In the genomic region with DNA sequence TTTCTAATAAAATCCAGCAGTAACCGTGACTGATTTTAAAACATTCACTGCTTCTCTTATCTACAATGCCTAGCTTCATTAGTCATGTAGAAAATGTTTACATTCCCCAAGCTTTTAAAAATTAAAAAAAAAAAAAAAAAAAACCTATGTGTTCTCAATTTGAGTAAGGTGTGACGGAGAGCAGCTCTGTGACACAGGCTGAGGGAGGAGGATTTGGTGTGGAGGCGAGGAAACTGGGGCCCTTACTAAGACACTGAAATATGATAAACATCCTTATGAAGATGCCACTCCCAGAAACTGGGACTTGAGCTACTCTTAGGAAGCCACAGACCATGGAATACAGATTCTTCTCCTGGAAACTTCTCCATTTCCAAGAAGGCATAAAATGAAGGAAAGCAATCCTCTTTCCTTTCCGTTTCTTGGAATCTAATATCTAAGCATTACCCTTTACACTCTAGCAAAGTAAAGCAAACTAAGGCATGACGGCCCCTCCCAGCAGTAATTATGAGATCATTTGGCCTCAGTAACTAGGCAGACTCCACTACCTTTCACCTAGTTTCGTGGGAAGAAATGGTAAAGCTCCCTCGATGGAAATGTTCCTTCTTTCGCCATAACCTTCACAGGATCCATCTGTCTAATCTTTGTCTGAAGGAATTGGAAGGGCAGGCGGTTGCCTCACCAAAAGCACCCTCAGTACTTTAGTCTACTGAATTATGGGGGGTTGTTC, we compare ENCODE assay signal across 9 cellular contexts. TPM values are rescaled to one million over a fixed set of nuclear protein-coding genes. Genes with fewer than 3 reads are reported as not detected.
DNase-seq lines count a peak whose midpoint lies in the region; ATAC-seq lines count a peak whose summit lies in the region.
"Had no signal": no experiment of that assay in that cellular context is flagged by ENCODE, and none has a peak within 500 bp of the region (broad histone marks: within the 10 kb centered on the region; RNA-seq: fewer than 3 reads in every experiment).

No MANE protein-coding gene starts in this region.

- POLR2A ChIA-PET in activated CD4-positive, alpha-beta memory T cell treated with anti-CD3 and anti-CD28 coated beads for 36 hours (lab: Charles Lee) = interaction anchor here (0.9 to 3.3 kb wide), 2 partner anchors 9 to 23 kb away, joined by 6 to 27 read pairs; a partner anchor contains a TSS

- no peak overlapping the region for H3K4me2 ChIP-seq in Karpas-422 (ENCODE audit: low read depth, low read length, poor library complexity, severe bottlenecking)

- no peaks in the 10 kb centered on the region for H3K27me3 ChIP-seq in Karpas-422 (ENCODE audit: low read length)

- no peaks in the 10 kb centered on the region for H4K20me1 ChIP-seq in Karpas-422 (ENCODE audit: insufficient read depth, low read depth, low read length)

- H3K4me3 ChIP-seq in Karpas-422 (ENCODE audit: low read length) = no peak overlapping the region

- peak; percentile 76 for DNase-seq in GM04503 (ENCODE audit: low read depth)
- peak; percentile 83 for DNase-seq in activated CD4-positive, alpha-beta memory T cell treated with anti-CD3 and anti-CD28 coated beads for 36 hours
- peak; percentile 29 to 57 for DNase-seq in left colon
- no peak for DNase-seq in GOT3 (lab: John Stamatoyannopoulos, UW)
- DNase-seq in Karpas-422 = no peak
- DNase-seq in ureter (ENCODE audit: low spot score) = no peak
- DNase-seq in head of caudate nucleus = no peak

- peaks cover 23% of the 10 kb centered on the region for H3K4me1 ChIP-seq in Karpas-422 (ENCODE audit: low read length)

- H3K9me2 ChIP-seq in Karpas-422 (replicated peaks; ENCODE audit: insufficient read depth, low read length) = no peaks in the 10 kb centered on the region

- no peak overlapping the region for H3K9ac ChIP-seq in Karpas-422 (ENCODE audit: low read length)

- H3K36me3 ChIP-seq in Karpas-422 (ENCODE audit: insufficient read depth, low read length) = no peaks in the 10 kb centered on the region

- no peak overlapping the region for H3K27ac ChIP-seq in Karpas-422 (ENCODE audit: low read length)

- intact Hi-C loops in activated CD4-positive, alpha-beta memory T cell treated with anti-CD3 and anti-CD28 coated beads for 36 hours (cut with micrococcal nuclease) = loop anchor here (1.0 to 10.0 kb wide), 7 partner anchors 8 to 1862 kb away; no protein-coding TSS in a partner anchor
- intact Hi-C loops in left colon (cut with DNase I, micrococcal nuclease) = no loop called here
- intact Hi-C loops in head of caudate nucleus (cut with DNase I) = no loop called here

- H3K79me2 ChIP-seq in Karpas-422 (ENCODE audit: low read length) = no peaks in the 10 kb centered on the region; the same call in 1 of the 2 replicates

- peaks cover 79% of the 10 kb centered on the region for H3K4me1 Mint-ChIP-seq in activated CD4-positive, alpha-beta memory T cell treated with anti-CD3 and anti-CD28 coated beads for 36 hours (ENCODE audit: low read depth)

- H2AFZ ChIP-seq in Karpas-422 (ENCODE audit: low read length) = no peak overlapping the region

- H3K9me3 Mint-ChIP-seq in activated CD4-positive, alpha-beta memory T cell treated with anti-CD3 and anti-CD28 coated beads for 36 hours = no peaks in the 10 kb centered on the region
- H3K9me3 Mint-ChIP-seq: dendritic cell treated with granulocyte-macrophage colony-stimulating factor and Interleukin-4, amounts not matched to agents 40 ng/mL and 50 ng/mL, for 4 days had no signal

- ATAC-seq in HG02798 (IDR thresholded peaks at IDR 0.05; ENCODE audit: poor library complexity, unreplicated experiment) = peak; percentile 37
- peak; percentile 92 for ATAC-seq in left colon

- H3K27ac Mint-ChIP-seq in activated CD4-positive, alpha-beta memory T cell treated with anti-CD3 and anti-CD28 coated beads for 36 hours = peak overlapping the region; percentile 88
- H3K27ac Mint-ChIP-seq: dendritic cell treated with granulocyte-macrophage colony-stimulating factor and Interleukin-4, amounts not matched to agents 40 ng/mL and 50 ng/mL, for 4 days had no signal

- no peaks in the 10 kb centered on the region for H3K9me3 ChIP-seq in Karpas-422 (ENCODE audit: low read length)

- H3K4me3 Mint-ChIP-seq in activated CD4-positive, alpha-beta memory T cell treated with anti-CD3 and anti-CD28 coated beads for 36 hours = no peak overlapping the region
- H3K4me3 Mint-ChIP-seq: dendritic cell treated with granulocyte-macrophage colony-stimulating factor and Interleukin-4, amounts not matched to agents 40 ng/mL and 50 ng/mL, for 4 days had no signal

- CTCF ChIA-PET in activated CD4-positive, alpha-beta memory T cell treated with anti-CD3 and anti-CD28 coated beads for 36 hours (lab: Charles Lee) = interaction anchor here (0.9 to 1.4 kb wide), 4 partner anchors 8 to 154 kb away, joined by 5 to 6 read pairs (median 5); a partner anchor contains a TSS

- peaks cover 7% of the 10 kb centered on the region for H3K36me3 Mint-ChIP-seq in activated CD4-positive, alpha-beta memory T cell treated with anti-CD3 and anti-CD28 coated beads for 36 hours

- H3K27me3 Mint-ChIP-seq in activated CD4-positive, alpha-beta memory T cell treated with anti-CD3 and anti-CD28 coated beads for 36 hours = no peaks in the 10 kb centered on the region
- H3K27me3 Mint-ChIP-seq: dendritic cell treated with granulocyte-macrophage colony-stimulating factor and Interleukin-4, amounts not matched to agents 40 ng/mL and 50 ng/mL, for 4 days had no signal

RNA-seq across cellular contexts. Expression of a gene that starts 23.5 kb away (rescaled TPM):
- total RNA-seq in activated CD4-positive, alpha-beta memory T cell treated with anti-CD3 and anti-CD28 coated beads for 36 hours = 10 to 100 TPM in 1 of 2 experiments, 1 to 10 TPM in 1; 9.9 to 10.4 TPM
- total RNA-seq in left colon (10 to 100 TPM; 49.8 to 52.2 TPM), ureter (56.7 TPM)
- 4.5 and 8.1 TPM in 2 replicates for total RNA-seq in Karpas-422 (2014; rRNA removed; shearing (Covaris generic); ENCODE audit: low replicate concordance)

Comparison
In these comparisons a context has a peak if more than half of its experiments do, and no peak if none do; other contexts are left out.
1. DNase-seq: peak in GM04503 (single experiment), activated CD4-positive, alpha-beta memory T cell treated with anti-CD3 and anti-CD28 coated beads for 36 hours (single experiment) and left colon (2 of 2); none in GOT3 (single experiment), Karpas-422 (single experiment), ureter (single experiment) and head of caudate nucleus (0 of 42).